Comparison of ENCODE assay signal across 23 cellular contexts in the genomic region with DNA sequence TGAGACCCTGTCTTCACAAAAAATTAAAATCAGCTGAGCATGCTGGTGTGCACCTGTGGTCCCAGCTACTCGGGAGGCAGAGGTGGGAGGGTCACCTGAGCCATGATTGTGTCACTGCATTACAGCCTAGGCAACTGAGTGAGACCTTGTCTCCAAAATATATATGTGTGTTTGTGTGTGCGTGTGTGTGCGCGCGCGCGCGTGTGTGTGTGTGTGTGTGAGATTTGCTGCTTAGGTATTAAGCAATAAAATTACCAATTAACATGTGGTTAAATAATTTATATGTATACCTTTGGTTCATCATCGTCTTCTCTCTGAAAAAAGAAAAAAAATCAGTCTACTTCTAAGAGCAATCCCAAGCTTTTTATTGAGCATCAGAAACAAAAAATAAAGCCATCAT.
"Had no signal": no experiment of that assay in that cellular context is flagged by ENCODE, and none has a peak within 500 bp of the region (broad histone marks: within the 10 kb centered on the region; RNA-seq: fewer than 3 reads in every experiment).

No MANE protein-coding gene starts in this region.

- ATAC-seq: foreskin keratinocyte; gastroesophageal sphincter; heart left ventricle; left cardiac atrium; left lung; left ventricle myocardium superior; lower lobe of right lung; mucosa of descending colon; naive thymus-derived CD8-positive, alpha-beta T cell had no signal

- H3K27me3 ChIP-seq: dorsolateral prefrontal cortex, esophagus muscularis mucosa, foreskin keratinocyte, gastroesophageal sphincter, heart left ventricle, hepatocyte, left lung had no signal

- H3K79me2 ChIP-seq: hepatocyte had no signal

- H3K4me1 ChIP-seq: esophagus muscularis mucosa, foreskin keratinocyte, heart left ventricle, left lung, lower lobe of right lung had no signal

- FAIRE-seq: endothelial cell of umbilical vein, frontal cortex had no signal

- H3K27ac ChIP-seq: coronary artery, esophagus muscularis mucosa, foreskin keratinocyte, gastroesophageal sphincter, heart left ventricle, hepatocyte, left lung, lower lobe of right lung had no signal

- H3K4me2 ChIP-seq: hepatocyte had no signal

- H2AFZ ChIP-seq: hepatocyte had no signal

- DNase-seq: dermis blood vessel endothelial cell; dorsolateral prefrontal cortex; effector CD4-positive, alpha-beta T cell; effector memory CD4-positive, alpha-beta T cell; foreskin keratinocyte; heart left ventricle; hypothalamus; immature natural killer cell; islet precursor cell; left cardiac atrium; left ventricle myocardium superior; lower lobe of right lung; mesenchymal stem cell; mucosa of descending colon; naive B cell; naive thymus-derived CD8-positive, alpha-beta T cell had no signal

- H3K9me3 ChIP-seq: esophagus muscularis mucosa, gastroesophageal sphincter, heart left ventricle, left lung, lower lobe of right lung, mucosa of descending colon had no signal

- H3K4me3 ChIP-seq: coronary artery, dorsolateral prefrontal cortex, esophagus muscularis mucosa, gastroesophageal sphincter, heart left ventricle, hepatocyte, left lung, lower lobe of right lung, mucosa of descending colon had no signal
